13 cellular contexts compared by ENCODE assay signal in the genomic region with DNA sequence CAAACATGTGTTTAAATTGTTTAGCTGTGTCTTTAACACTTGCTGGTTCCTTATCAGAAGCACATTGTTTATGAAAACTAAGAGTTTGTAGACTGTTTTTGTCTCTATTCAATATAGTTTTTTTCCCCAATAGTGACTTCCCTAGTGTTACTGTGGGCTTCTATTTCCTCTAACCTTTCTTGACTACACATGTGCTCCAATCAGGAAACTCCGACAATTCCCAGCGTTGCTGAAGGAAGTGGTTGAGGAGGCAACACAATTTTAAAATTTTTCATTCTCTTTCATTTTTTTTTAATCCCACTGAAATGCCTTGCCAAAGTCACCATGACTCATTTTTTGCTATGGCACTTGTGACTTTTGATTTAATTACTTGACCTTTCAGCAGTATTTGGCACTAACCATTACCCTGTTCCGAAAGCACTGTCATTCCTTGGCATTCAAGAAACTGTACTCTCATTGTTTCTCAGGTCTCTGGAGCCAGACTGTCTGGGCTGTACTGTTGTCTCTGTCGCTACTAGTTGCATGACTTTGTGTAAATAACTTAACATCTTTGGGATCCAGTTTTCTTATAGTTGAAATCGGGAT.
DNase-seq lines count a peak whose midpoint lies in the region; ATAC-seq and TF ChIP-seq lines count a peak whose summit lies in the region.
"Had no signal": no experiment of that assay in that cellular context is flagged by ENCODE, and none has a peak within 500 bp of the region (broad histone marks: within the 10 kb centered on the region; RNA-seq: fewer than 3 reads in every experiment).

No MANE protein-coding gene starts in this region.

- H3K36me3 ChIP-seq in psoas muscle (ENCODE audit: insufficient read depth in 1 of 2, low read depth in 1 of 2) = no peaks in the 10 kb centered on the region
- H3K36me3 ChIP-seq: BLaER1 treated with 17β-estradiol and CSF1 and Interleukin-3, amounts not matched to agents 10 nM and 100 nM had no signal

- no peaks in the 10 kb centered on the region for H3K27me3 ChIP-seq in psoas muscle (ENCODE audit: insufficient read depth in 3 of 3, low read length in 2 of 3)
- H3K27me3 ChIP-seq: BLaER1 treated with 17β-estradiol and CSF1 and Interleukin-3, amounts not matched to agents 10 nM and 100 nM had no signal

- DNase-seq in COLO829 (ENCODE audit: low spot score) = peak; percentile 81
- peak; percentile 38 for DNase-seq in LoVo (ENCODE audit: low spot score)
- peak; percentile 98 for DNase-seq in dermis blood vessel endothelial cell
- no peak for DNase-seq in psoas muscle
- no peak for DNase-seq in activated T-cell treated with anti-CD3 and anti-CD28 coated beads, Interleukin-2, amount 50 U/mL, for 1 hour
- DNase-seq in activated CD8-positive, alpha-beta memory T cell treated with anti-CD3 and anti-CD28 coated beads for 24 hours = no peak
- DNase-seq in activated T-cell treated with anti-CD3 and anti-CD28 coated beads, Interleukin-2, amount 50 U/mL, for 48 hours = no peak
- DNase-seq: amygdala, DND-41, NCI-H2081 treated with DMSO at 0.1 percent for 48 hours, T1000 had no signal

- no peak for TF ChIP-seq CTCF in psoas muscle (IDR thresholded peaks at IDR 0.05)

- 25 to 54% (median 35%) methylated on average over 5 of the region's 5 CpGs for WGBS in psoas muscle, 3 donors

- no peaks in the 10 kb centered on the region for H3K9me3 ChIP-seq in psoas muscle
- H3K9me3 ChIP-seq: BLaER1 treated with 17β-estradiol and CSF1 and Interleukin-3, amounts not matched to agents 10 nM and 100 nM had no signal

- no peak overlapping the region for H3K27ac ChIP-seq in psoas muscle
- H3K27ac ChIP-seq: BLaER1 treated with 17β-estradiol and CSF1 and Interleukin-3, amounts not matched to agents 10 nM and 100 nM had no signal

- no peaks in the 10 kb centered on the region for H3K4me1 ChIP-seq in psoas muscle
- H3K4me1 ChIP-seq: BLaER1 treated with 17β-estradiol and CSF1 and Interleukin-3, amounts not matched to agents 10 nM and 100 nM had no signal

- ATAC-seq in psoas muscle (peak in 3 of 4 donors; percentile 65 to 78 (median 66)), GM21447 (IDR thresholded peaks at IDR 0.05; ENCODE audit: unreplicated experiment) (no peak)

- intact Hi-C loops in psoas muscle (cut with DNase I) = no loop called here

- H3K4me3 ChIP-seq in psoas muscle = no peak overlapping the region
- H3K4me3 ChIP-seq: BLaER1 treated with 17β-estradiol and CSF1 and Interleukin-3, amounts not matched to agents 10 nM and 100 nM had no signal

Comparison
In these comparisons a context has a peak if more than half of its experiments do, and no peak if none do; other contexts are left out.
1. DNase-seq: peak in COLO829 (single experiment), LoVo (single experiment) and dermis blood vessel endothelial cell (single experiment); none in psoas muscle (0 of 2), activated T-cell treated with anti-CD3 and anti-CD28 coated beads, Interleukin-2, amount 50 U/mL, for 1 hour (single experiment), activated CD8-positive, alpha-beta memory T cell treated with anti-CD3 and anti-CD28 coated beads for 24 hours (single experiment) and activated T-cell treated with anti-CD3 and anti-CD28 coated beads, Interleukin-2, amount 50 U/mL, for 48 hours (0 of 2).